ENCODE assay signal across 21 cellular contexts in the genomic region with DNA sequence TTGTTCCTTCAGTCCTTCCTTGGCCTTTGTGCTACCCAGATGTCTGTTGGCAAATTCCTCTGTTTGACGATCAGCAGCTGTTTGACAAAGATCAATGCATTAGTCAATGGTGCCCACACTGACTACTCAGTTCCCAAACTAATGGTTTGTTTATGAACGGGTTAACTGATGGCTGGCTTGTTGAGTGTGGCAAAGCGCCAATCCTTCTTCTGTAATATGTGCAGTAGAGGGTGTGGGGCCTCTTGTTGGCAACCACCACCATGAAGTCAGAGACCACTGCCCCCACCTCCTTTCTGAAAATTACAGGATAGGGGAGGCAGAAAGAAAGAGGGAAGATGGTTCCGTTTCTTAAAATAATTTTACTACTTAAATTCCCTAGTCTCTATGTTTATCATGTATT. TPM values are rescaled to one million over a fixed set of nuclear protein-coding genes. Genes with fewer than 3 reads are reported as not detected.
A peak's percentile ranks its signal among the peaks of the same experiment; 100 is the strongest.
DNase-seq lines count a peak whose midpoint lies in the region; ATAC-seq, FAIRE-seq and TF ChIP-seq lines count a peak whose summit lies in the region.
"Had no signal": no experiment of that assay in that cellular context is flagged by ENCODE, and none has a peak within 500 bp of the region (broad histone marks: within the 10 kb centered on the region; RNA-seq: fewer than 3 reads in every experiment).

No MANE protein-coding gene starts in this region.

- CTCF ChIA-PET in activated CD8-positive, alpha-beta T cell treated with anti-CD3 and anti-CD28 coated beads for 36 hours (lab: Charles Lee), result no interaction called here

- peak; percentile 3 for DNase-seq in NCI-H345 (lab: John Stamatoyannopoulos, UW)
- DNase-seq in NCI-H345 treated with DMSO at 0.1 percent for 48 hours (lab: John Stamatoyannopoulos, UW; ENCODE audit: unreplicated experiment), result no peak
- peak; percentile 48 for DNase-seq in NCI-H446 treated with DMSO at 0.1 percent for 48 hours (lab: John Stamatoyannopoulos, UW)
- DNase-seq in bronchial epithelial cell (ENCODE audit: low read depth), result no peak
- peak; percentile 22 for DNase-seq in retina
- DNase-seq in activated CD8-positive, alpha-beta T cell treated with anti-CD3 and anti-CD28 coated beads for 36 hours, result no peak
- no peak for DNase-seq in NK-92 (lab: John Stamatoyannopoulos, UW; ENCODE audit: unreplicated experiment)
- DNase-seq: activated CD8-positive, alpha-beta T cell treated with anti-CD3 and anti-CD28 coated beads, Interleukin-2, amount 10 ng/mL, durations not matched to agents 7 days and 5 days; activated gamma-delta T cell treated with Interleukin-2 at 50 U/mL for 16 hours; activated naive CD8-positive, alpha-beta T cell treated with anti-CD3 and anti-CD28 coated beads, Interleukin-2, amount 50 U/mL, for 24 hours; AML-193; CD4-positive, alpha-beta memory T cell; KG1; NCI-H146; NCI-H524 treated with DMSO at 0.1 percent for 48 hours had no signal

- H3K9me3 Mint-ChIP-seq in activated CD8-positive, alpha-beta T cell treated with anti-CD3 and anti-CD28 coated beads for 36 hours, result no peaks in the 10 kb centered on the region
- H3K9me3 Mint-ChIP-seq: activated naive CD8-positive, alpha-beta T cell treated with anti-CD3 and anti-CD28 coated beads, Interleukin-2, amount 50 U/mL, for 24 hours had no signal

- H3K4me1 Mint-ChIP-seq in activated CD8-positive, alpha-beta T cell treated with anti-CD3 and anti-CD28 coated beads for 36 hours (ENCODE audit: low read depth), result no peaks in the 10 kb centered on the region

- no peaks in the 10 kb centered on the region for H3K36me3 Mint-ChIP-seq in activated CD8-positive, alpha-beta T cell treated with anti-CD3 and anti-CD28 coated beads for 36 hours (ENCODE audit: low read depth)

- POLR2A ChIA-PET in activated CD8-positive, alpha-beta T cell treated with anti-CD3 and anti-CD28 coated beads for 36 hours (lab: Charles Lee), result no interaction called here

- no peak for TF ChIP-seq CTCF in bronchial epithelial cell (IDR thresholded peaks at IDR 0.05; ENCODE audit: insufficient read depth, low read length, severe bottlenecking)
- TF ChIP-seq CTCF in activated CD8-positive, alpha-beta T cell treated with anti-CD3 and anti-CD28 coated beads for 36 hours (IDR thresholded peaks at IDR 0.05), result no peak

- no peaks in the 10 kb centered on the region for H3K27me3 ChIP-seq in bronchial epithelial cell (ENCODE audit: control insufficient read depth, insufficient read depth, low read length)
- H3K27me3 ChIP-seq: breast epithelium, gastrocnemius medialis had no signal

- intact Hi-C loops in activated CD8-positive, alpha-beta T cell treated with anti-CD3 and anti-CD28 coated beads for 36 hours (cut with micrococcal nuclease), result no loop called here

- peaks cover 50% of the 10 kb centered on the region for H3K27me3 Mint-ChIP-seq in activated CD8-positive, alpha-beta T cell treated with anti-CD3 and anti-CD28 coated beads for 36 hours

- H3K36me3 ChIP-seq in bronchial epithelial cell (ENCODE audit: control insufficient read depth, insufficient read depth, low read length), result no peaks in the 10 kb centered on the region
- H3K36me3 ChIP-seq: breast epithelium, gastrocnemius medialis, neutrophil, transverse colon had no signal

- peak; percentile 68 for FAIRE-seq in bronchial epithelial cell (lab: Jason Lieb, UNC)
- FAIRE-seq: endometrium had no signal

- no peak overlapping the region for H3K4me3 ChIP-seq in bronchial epithelial cell (ENCODE audit: low read depth, low read length)
- H3K4me3 ChIP-seq: gastrocnemius medialis, transverse colon had no signal

- no peak for ATAC-seq in GM18909 (IDR thresholded peaks at IDR 0.05; ENCODE audit: poor library complexity, unreplicated experiment)
- ATAC-seq in activated CD8-positive, alpha-beta T cell treated with anti-CD3 and anti-CD28 coated beads for 36 hours, result no peak
- ATAC-seq: activated CD8-positive, alpha-beta T cell treated with anti-CD3 and anti-CD28 coated beads, Interleukin-2, amount 10 ng/mL, durations not matched to agents 7 days and 5 days; activated naive CD8-positive, alpha-beta T cell treated with anti-CD3 and anti-CD28 coated beads, Interleukin-2, amount 50 U/mL, for 24 hours had no signal

- no peak overlapping the region for H3K27ac Mint-ChIP-seq in activated CD8-positive, alpha-beta T cell treated with anti-CD3 and anti-CD28 coated beads for 36 hours
- H3K27ac Mint-ChIP-seq: activated CD8-positive, alpha-beta T cell treated with anti-CD3 and anti-CD28 coated beads, Interleukin-2, amount 10 ng/mL, durations not matched to agents 7 days and 5 days; activated naive CD8-positive, alpha-beta T cell treated with anti-CD3 and anti-CD28 coated beads, Interleukin-2, amount 50 U/mL, for 24 hours; CD4-positive, alpha-beta memory T cell had no signal

- H3K4me3 Mint-ChIP-seq in activated CD8-positive, alpha-beta T cell treated with anti-CD3 and anti-CD28 coated beads for 36 hours, result no peak overlapping the region
- H3K4me3 Mint-ChIP-seq: activated CD8-positive, alpha-beta T cell treated with anti-CD3 and anti-CD28 coated beads, Interleukin-2, amount 10 ng/mL, durations not matched to agents 7 days and 5 days; activated naive CD8-positive, alpha-beta T cell treated with anti-CD3 and anti-CD28 coated beads, Interleukin-2, amount 50 U/mL, for 24 hours; CD4-positive, alpha-beta memory T cell had no signal

RNA-seq across cellular contexts. Expression of gene PLCE1, which starts 2.6 kb away (rescaled TPM):
- 0.26 and 1.0 TPM in 2 replicates for total RNA-seq in bronchial epithelial cell
- total RNA-seq in activated CD8-positive, alpha-beta T cell treated with anti-CD3 and anti-CD28 coated beads for 36 hours, result not detected
- total RNA-seq: activated CD8-positive, alpha-beta T cell treated with anti-CD3 and anti-CD28 coated beads, Interleukin-2, amount 10 ng/mL, durations not matched to agents 7 days and 5 days; CD4-positive, alpha-beta memory T cell had no signal

Comparison
In these comparisons a context has a peak if more than half of its experiments do, and no peak if none do; other contexts are left out.
1. DNase-seq: peak in NCI-H345 (single experiment), NCI-H446 treated with DMSO at 0.1 percent for 48 hours (single experiment) and retina (single experiment); none in NCI-H345 treated with DMSO at 0.1 percent for 48 hours (single experiment), bronchial epithelial cell (single experiment), activated CD8-positive, alpha-beta T cell treated with anti-CD3 and anti-CD28 coated beads for 36 hours (single experiment) and NK-92 (single experiment).